ENCODE assay signal across 15 cellular contexts in the genomic region with DNA sequence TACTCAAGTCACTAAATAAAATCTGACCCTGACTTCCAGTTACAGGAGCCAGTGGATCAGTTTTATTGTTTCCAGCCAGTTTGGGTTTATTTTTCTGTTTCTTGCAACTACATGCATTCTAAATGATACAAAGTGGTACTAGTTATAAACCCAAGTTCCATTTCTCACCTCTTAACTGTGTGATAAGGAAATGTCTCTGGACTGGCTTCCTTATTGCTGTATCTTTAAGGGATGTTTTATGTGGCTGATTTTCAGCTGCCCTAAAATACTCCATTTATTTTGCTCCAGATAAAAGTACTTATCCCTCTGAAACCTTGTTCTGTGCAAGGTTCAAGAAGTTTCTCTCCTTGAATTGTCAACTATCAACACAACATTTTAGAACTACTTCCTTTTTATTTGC.
DNase-seq lines count a peak whose midpoint lies in the region; ATAC-seq and TF ChIP-seq lines count a peak whose summit lies in the region.
"Had no signal": no experiment of that assay in that cellular context is flagged by ENCODE, and none has a peak within 500 bp of the region (broad histone marks: within the 10 kb centered on the region; RNA-seq: fewer than 3 reads in every experiment).

No MANE protein-coding gene starts in this region.

- H3K36me3 ChIP-seq in RWPE2 (ENCODE audit: low read depth): no peaks in the 10 kb centered on the region
- H3K36me3 ChIP-seq in mucosa of descending colon (ENCODE audit: low read depth): no peaks in the 10 kb centered on the region

- intact Hi-C loops in mucosa of descending colon (cut with DNase I, micrococcal nuclease): no loop called here

- TF ChIP-seq CTCF in HFFc6 (IDR thresholded peaks at IDR 0.05) (no peak), RWPE2 (IDR thresholded peaks at IDR 0.05; ENCODE audit: poor library complexity, severe bottlenecking) (no peak), mucosa of descending colon (IDR thresholded peaks at IDR 0.05) (no peak)

- 0 out of 2 replicates have a peak overlapping the region, but pooled peaks have one; percentile 24 for H3K27ac Mint-ChIP-seq in HFFc6
- H3K27ac Mint-ChIP-seq: CD8-positive, alpha-beta T cell had no signal

- H3K9me3 Mint-ChIP-seq in HFFc6: no peaks in the 10 kb centered on the region
- H3K9me3 Mint-ChIP-seq: CD8-positive, alpha-beta T cell had no signal

- no peaks in the 10 kb centered on the region for H3K27me3 ChIP-seq in RWPE2 (ENCODE audit: insufficient read depth, poor library complexity, severe bottlenecking)

- H3K4me1 ChIP-seq in RWPE2 (ENCODE audit: insufficient read depth, poor library complexity, severe bottlenecking) (peaks cover 36% of the 10 kb centered on the region), mucosa of descending colon (ENCODE audit: low read depth) (peaks cover 4% of the 10 kb centered on the region)
- H3K4me1 ChIP-seq: Caco-2 had no signal

- H3K4me1 Mint-ChIP-seq in HFFc6 (ENCODE audit: low read depth): peaks cover 71% of the 10 kb centered on the region

- ATAC-seq in RWPE2 (ENCODE audit: low read depth): no peak
- ATAC-seq in mucosa of descending colon: peak; percentile 84
- no peak for ATAC-seq in GM21515 (IDR thresholded peaks at IDR 0.05; ENCODE audit: unreplicated experiment)
- no peak for ATAC-seq in HG03175 (IDR thresholded peaks at IDR 0.05; ENCODE audit: unreplicated experiment)
- ATAC-seq: CD8-positive, alpha-beta T cell had no signal

- H3K4me3 Mint-ChIP-seq in HFFc6: no peak overlapping the region
- H3K4me3 Mint-ChIP-seq: CD4-positive, CD25-positive, alpha-beta regulatory T cell; CD8-positive, alpha-beta T cell had no signal

- DNase-seq in HFFc6 (no peak), RWPE2 (ENCODE audit: low spot score) (no peak), mucosa of descending colon (no peak), mesenteric fat pad (ENCODE audit: low spot score) (no peak)
- DNase-seq: C1 segment of cervical spinal cord; Caco-2; CD4-positive, CD25-positive, alpha-beta regulatory T cell; CD8-positive, alpha-beta T cell; DMS153; DND-41; GM23248; H7; HCEC 1CT had no signal

- peaks cover 5% of the 10 kb centered on the region for H3K36me3 Mint-ChIP-seq in HFFc6 (ENCODE audit: low read depth)
- H3K36me3 Mint-ChIP-seq: CD8-positive, alpha-beta T cell had no signal

- no peaks in the 10 kb centered on the region for H3K27me3 Mint-ChIP-seq in HFFc6 (ENCODE audit: insufficient read depth)

- no peak overlapping the region for H3K4me3 ChIP-seq in RWPE2 (ENCODE audit: severe bottlenecking)
- no peak overlapping the region for H3K4me3 ChIP-seq in mucosa of descending colon
- H3K4me3 ChIP-seq: GM23248 had no signal

- H3K27ac ChIP-seq in RWPE2 (ENCODE audit: poor library complexity, severe bottlenecking): peak overlapping the region; percentile 94
- H3K27ac ChIP-seq: GM23248 had no signal

- H3K9me3 ChIP-seq in RWPE2 (ENCODE audit: severe bottlenecking): no peaks in the 10 kb centered on the region
- no peaks in the 10 kb centered on the region for H3K9me3 ChIP-seq in mucosa of descending colon
- H3K9me3 ChIP-seq: Caco-2 had no signal
